Comparison of ENCODE assay signal across 8 cellular contexts in the genomic region with DNA sequence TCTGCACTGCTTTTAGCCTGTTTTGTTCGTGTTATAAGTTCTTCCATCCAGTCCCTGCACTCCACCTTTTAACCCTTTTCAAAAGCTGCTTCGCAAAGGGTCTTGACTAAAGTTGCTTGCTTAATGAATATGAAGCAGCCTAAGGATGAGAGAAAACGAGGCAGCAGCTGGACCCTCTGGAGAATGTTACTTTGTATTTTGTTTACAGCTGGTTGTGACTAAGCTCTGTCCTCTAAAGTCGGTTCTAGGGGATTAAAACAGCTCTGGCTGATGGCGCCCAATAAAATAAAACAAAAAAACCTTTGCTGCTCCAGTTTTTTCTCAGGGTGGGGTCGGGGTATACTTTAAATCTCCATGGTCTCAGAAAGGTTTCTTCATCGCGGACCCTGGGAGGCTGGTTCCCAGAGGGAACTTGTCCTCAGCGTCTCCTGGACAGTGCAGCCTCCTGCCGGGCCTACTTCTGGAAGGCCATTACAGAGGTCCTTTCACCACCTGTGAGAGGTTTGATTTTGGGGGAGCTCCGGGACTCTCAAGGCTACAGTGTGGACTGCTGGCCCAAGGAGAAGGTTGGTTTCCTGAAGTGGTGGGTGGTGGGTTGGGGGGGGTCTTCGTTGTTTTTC. TPM values are rescaled to one million over a fixed set of nuclear protein-coding genes. Genes with fewer than 3 reads are reported as not detected.
A peak's percentile ranks its signal among the peaks of the same experiment; 100 is the strongest.
DNase-seq lines count a peak whose midpoint lies in the region; ATAC-seq and TF ChIP-seq lines count a peak whose summit lies in the region.

No MANE protein-coding gene starts in this region.

- peak overlapping the region; percentile 43 to 67 for H3K9ac ChIP-seq in mucosa of rectum (ENCODE audit: low read depth in 1 of 2, low read length in 2 of 2)

- peak overlapping the region; percentile 78 to 80 for H3K27ac ChIP-seq in mucosa of rectum (ENCODE audit: low read depth in 2 of 2, low read length in 2 of 2)

- DNase-seq in DMS79 (lab: John Stamatoyannopoulos, UW) (peak; percentile 65), M059J (ENCODE audit: low read depth) (peak; percentile 44), cardiac fibroblast (ENCODE audit: low read depth in 2 of 2) (no peak), cerebellar nuclear complex (lab: John Stamatoyannopoulos, UW) (no peak)

- H3K4me3 ChIP-seq in cardiac fibroblast (replicated peaks in 1 of 2; ENCODE audit: low read depth in 2 of 2, low read length in 2 of 2) = peak overlapping the region; percentile 40 to 42
- H3K4me3 ChIP-seq in mucosa of rectum (ENCODE audit: low read length in 2 of 2) = peak overlapping the region; percentile 82 to 85

- H3K4me1 ChIP-seq in mucosa of rectum (ENCODE audit: control insufficient read depth in 2 of 2, insufficient read depth in 2 of 2, low read length in 2 of 2) = peaks cover 31 to 45% of the 10 kb centered on the region in 2 donors

- no peak for ATAC-seq in GM19328 (IDR thresholded peaks at IDR 0.05; ENCODE audit: unreplicated experiment)
- ATAC-seq in GM19467 (IDR thresholded peaks at IDR 0.05; ENCODE audit: unreplicated experiment) = no peak
- ATAC-seq in GM19023 (IDR thresholded peaks at IDR 0.05; ENCODE audit: unreplicated experiment) = no peak

- H3K9me3 ChIP-seq in mucosa of rectum (ENCODE audit: control insufficient read depth in 2 of 2, low read length in 2 of 2) = no peaks in the 10 kb centered on the region

- H3K27me3 ChIP-seq in mucosa of rectum (ENCODE audit: control insufficient read depth in 2 of 2, insufficient read depth in 2 of 2, low read length in 2 of 2) = no peaks in the 10 kb centered on the region

- TF ChIP-seq CTCF in cardiac fibroblast (IDR thresholded peaks at IDR 0.05; ENCODE audit: low read depth, low read length) = no peak

- H3K36me3 ChIP-seq in mucosa of rectum (ENCODE audit: control insufficient read depth in 2 of 2, insufficient read depth in 2 of 2, low read length in 2 of 2) = peaks cover 16 to 20% of the 10 kb centered on the region in 2 donors

RNA-seq across cellular contexts. Expression of a gene that starts 0.8 kb away (rescaled TPM):
- total RNA-seq in M059J (2014; rRNA removed; shearing (Covaris generic)) = 93.6 and 126 TPM in 2 replicates

RNA-seq across cellular contexts. Expression of a gene that starts 21.2 kb away (rescaled TPM):
- 29.6 and 53.4 TPM in 2 replicates for total RNA-seq in M059J (2014; rRNA removed; shearing (Covaris generic))

RNA-seq across cellular contexts. Expression of a gene that starts 40.0 kb away (rescaled TPM):
- 25.7 and 27.3 TPM in 2 replicates for total RNA-seq in M059J (2014; rRNA removed; shearing (Covaris generic))

RNA-seq across cellular contexts. Expression of a gene that starts 44.7 kb away (rescaled TPM):
- 19.4 and 20.0 TPM in 2 replicates for total RNA-seq in M059J (2014; rRNA removed; shearing (Covaris generic))

RNA-seq across cellular contexts. Expression of a gene that starts 44.8 kb away (rescaled TPM):
- 0.17 TPM in 1 of 2 replicates, not detected in the other for total RNA-seq in M059J (2014; rRNA removed; shearing (Covaris generic))

Comparison
In these comparisons a context has a peak if more than half of its experiments do, and no peak if none do; other contexts are left out.
1. DNase-seq: peak in DMS79 (single experiment) and M059J (single experiment); none in cardiac fibroblast (0 of 2) and cerebellar nuclear complex (0 of 2).